ENCODE assay signal across 8 cellular contexts in genomic region chr18:21682276-21683051, GRCh38. TPM values are rescaled to one million over a fixed set of nuclear protein-coding genes. Genes with fewer than 3 reads are reported as not detected.
DNase-seq lines count a peak whose midpoint lies in the region; ATAC-seq, FAIRE-seq and TF ChIP-seq lines count a peak whose summit lies in the region.

No MANE protein-coding gene starts in this region.

- peaks cover 8% of the 10 kb centered on the region for H3K4me1 Mint-ChIP-seq in astrocyte (ENCODE audit: low read depth, unreplicated experiment)

- H3K4me2 ChIP-seq in astrocyte (ENCODE audit: low read length): peak overlapping the region; percentile 87

- H3K27me3 ChIP-seq in astrocyte (ENCODE audit: insufficient read depth, low read length) (no peaks in the 10 kb centered on the region), testis (no peaks in the 10 kb centered on the region)

- H3K9me3 Mint-ChIP-seq in astrocyte (ENCODE audit: unreplicated experiment): no peaks in the 10 kb centered on the region

- H3K27me3 Mint-ChIP-seq in astrocyte (ENCODE audit: low read depth, unreplicated experiment): no peaks in the 10 kb centered on the region

- H3K36me3 ChIP-seq in astrocyte (ENCODE audit: insufficient read depth, low read length) (no peaks in the 10 kb centered on the region), kidney (ENCODE audit: control insufficient read depth in 1 of 2, insufficient read depth in 2 of 2, low read length in 2 of 2) (no peaks in the 10 kb centered on the region), testis (ENCODE audit: low read depth, missing control alignments) (no peaks in the 10 kb centered on the region)

- H3K79me2 ChIP-seq in astrocyte (ENCODE audit: insufficient read depth, low read length): no peaks in the 10 kb centered on the region

- H3K4me1 ChIP-seq in astrocyte (ENCODE audit: insufficient read depth, low read length) (no peaks in the 10 kb centered on the region), kidney (ENCODE audit: control insufficient read depth in 1 of 2, insufficient read depth in 1 of 2, low read depth in 1 of 2, low read length in 2 of 2) (no peaks in the 10 kb centered on the region), testis (peaks cover 4% of the 10 kb centered on the region)

- no peaks in the 10 kb centered on the region for H4K20me1 ChIP-seq in astrocyte (ENCODE audit: insufficient read depth, low read length)

- H3K36me3 Mint-ChIP-seq in astrocyte (ENCODE audit: low read depth, unreplicated experiment): no peaks in the 10 kb centered on the region

- H3K4me3 Mint-ChIP-seq in astrocyte (ENCODE audit: unreplicated experiment): no peak overlapping the region

- DNase-seq in AG09309 (ENCODE audit: low read depth) (peak; percentile 62), GM19240 (ENCODE audit: insufficient read length, low spot score) (peak; percentile 14), LoVo (ENCODE audit: low spot score) (peak; percentile 36), astrocyte (ENCODE audit: low read depth) (peak; percentile 75), kidney (no peak), testis (peak; percentile 51)

- H3K9me3 ChIP-seq in astrocyte (ENCODE audit: insufficient read depth, low read depth, low read length): no peaks in the 10 kb centered on the region
- no peaks in the 10 kb centered on the region for H3K9me3 ChIP-seq in kidney (ENCODE audit: control insufficient read depth in 1 of 2, low read length in 2 of 2)
- H3K9me3 ChIP-seq in testis: no peaks in the 10 kb centered on the region

- FAIRE-seq in astrocyte (lab: Jason Lieb, UNC) (peak; percentile 59), kidney (lab: Jason Lieb, UNC) (peak; percentile 39)

- no peak for TF ChIP-seq CTCF in AG09309 (IDR thresholded peaks at IDR 0.05; ENCODE audit: control insufficient read depth, insufficient read depth, low read depth, low read length, missing control alignments)
- no peak for TF ChIP-seq CTCF in astrocyte (IDR thresholded peaks at IDR 0.05; ENCODE audit: insufficient read depth, low read depth, low read length)
- no peak for TF ChIP-seq CTCF in kidney (IDR thresholded peaks at IDR 0.05; ENCODE audit: borderline replicate concordance, extremely low read depth, insufficient read depth)
- no peak for TF ChIP-seq CTCF in testis (IDR thresholded peaks at IDR 0.05)

- H3K4me3 ChIP-seq in AG09309 (ENCODE audit: control insufficient read depth, low read depth, low read length) (peak overlapping the region; percentile 38), astrocyte (ENCODE audit: insufficient read depth, low read depth, low read length) (peak overlapping the region; percentile 62), kidney (ENCODE audit: low read length in 2 of 2) (peak overlapping the region; percentile 48 to 62), testis (peak overlapping the region in 1 of 2 donors; percentile 21)

- TF ChIP-seq POLR2A in testis (IDR thresholded peaks at IDR 0.05): no peak

- H3K9ac ChIP-seq in astrocyte (ENCODE audit: low read length) (peak overlapping the region; percentile 75), kidney (ENCODE audit: low read length in 2 of 2) (peak overlapping the region in 1 of 2 donors; percentile 8)

- no peak overlapping the region for H3K27ac Mint-ChIP-seq in astrocyte (ENCODE audit: unreplicated experiment)

- intact Hi-C loops in kidney (cut with DNase I) (no loop called here), testis (cut with DNase I; ENCODE audit: low total_unique reads) (no loop called here)

- 35 to 47% methylated on average over 14 of the region's 14 CpGs for WGBS in testis, 2 donors

- H2AFZ ChIP-seq in astrocyte (ENCODE audit: low read depth, low read length): peak overlapping the region; percentile 86

- ATAC-seq in HG03460 (IDR thresholded peaks at IDR 0.05; ENCODE audit: unreplicated experiment) (no peak), HG02798 (IDR thresholded peaks at IDR 0.05; ENCODE audit: poor library complexity, unreplicated experiment) (no peak)

- H3K27ac ChIP-seq in astrocyte (ENCODE audit: low read depth, low read length) (peak overlapping the region; percentile 29), kidney (ENCODE audit: low read depth in 2 of 2, low read length in 2 of 2) (peak overlapping the region; percentile 52 to 64), testis (peak overlapping the region; percentile 69 to 73)

RNA-seq across cellular contexts. Expression of gene ABHD3, which starts 22.1 kb away (rescaled TPM):
- total RNA-seq in astrocyte: 5.1 and 6.4 TPM in 2 replicates
- 18.9 TPM for total RNA-seq in kidney
- 13.1 TPM for polyA plus RNA-seq in kidney (ENCODE audit: insufficient read depth, low read depth, low replicate concordance)
- 10 to 100 TPM in 1 of 2 donors, 1 to 10 TPM in 1; 10.0 to 12.2 TPM for total RNA-seq in testis
- 13.5 TPM for polyA plus RNA-seq in testis (ENCODE audit: insufficient read depth, low read depth, low replicate concordance)

RNA-seq across cellular contexts. Expression of gene MIB1, which starts 58.1 kb away (rescaled TPM):
- total RNA-seq in astrocyte (56.1 and 56.8 TPM in 2 replicates), kidney (38.6 TPM), testis (10 to 100 TPM; 40.7 to 48.8 TPM)
- polyA plus RNA-seq in kidney (ENCODE audit: insufficient read depth, low read depth, low replicate concordance) (4.5 TPM), testis (ENCODE audit: insufficient read depth, low read depth, low replicate concordance) (16.5 TPM)
